16 cellular contexts compared by ENCODE assay signal in the genomic region with DNA sequence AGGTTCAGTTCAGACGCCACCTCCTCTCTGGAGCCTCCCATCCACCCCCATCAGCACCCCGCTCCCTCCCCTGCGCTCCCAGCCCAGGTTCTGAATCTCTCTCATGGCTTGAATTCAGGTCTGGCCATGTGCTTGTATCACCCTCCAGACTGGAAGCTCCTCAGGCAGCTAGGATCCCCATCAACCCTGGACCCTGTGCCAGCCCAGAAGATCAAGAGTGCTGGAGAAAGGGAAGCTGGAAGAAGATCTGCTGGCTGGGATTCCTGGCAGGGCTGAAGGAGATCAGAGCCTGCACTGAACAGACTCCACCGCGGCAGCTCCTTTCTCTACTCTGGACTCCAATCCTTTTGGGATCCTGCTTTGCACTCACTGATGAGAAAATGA. TPM values are rescaled to one million over a fixed set of nuclear protein-coding genes. Genes with fewer than 3 reads are reported as not detected.
DNase-seq lines count a peak whose midpoint lies in the region; ATAC-seq and TF ChIP-seq lines count a peak whose summit lies in the region.
"Had no signal": no experiment of that assay in that cellular context is flagged by ENCODE, and none has a peak within 500 bp of the region (broad histone marks: within the 10 kb centered on the region; RNA-seq: fewer than 3 reads in every experiment).

No MANE protein-coding gene starts in this region.

- peaks cover 0 to 4% of the 10 kb centered on the region in 2 donors for H3K36me3 Mint-ChIP-seq in stimulated activated naive B cell treated with anti-CD40 and anti-IgM and Interleukin-4, amounts not matched to agents 10 μg/mL and 1 μg/mL and 100 μg/mL, for 72 hours
- H3K36me3 Mint-ChIP-seq: activated CD8-positive, alpha-beta memory T cell treated with anti-CD3 and anti-CD28 coated beads, Interleukin-2, amount 10 ng/mL, durations not matched to agents 7 days and 5 days had no signal

- BruUV-seq in OCI-LY7 (replicated peaks; lab: Mats Ljungman, UMichigan) = no TSS peak

- CTCF ChIA-PET in OCI-LY7 (lab: Charles Lee; ENCODE audit: unreplicated experiment) = no interaction called here

- TF ChIP-seq POLR2A in sigmoid colon (IDR thresholded peaks at IDR 0.05) = no peak

- no peaks in the 10 kb centered on the region for H4K20me1 ChIP-seq in OCI-LY7 (ENCODE audit: insufficient read depth, low read length)

- POLR2A ChIA-PET in OCI-LY7 (lab: Charles Lee) = no interaction called here

- no peak overlapping the region for H3K27ac Mint-ChIP-seq in stimulated activated naive B cell treated with anti-CD40 and anti-IgM and Interleukin-4, amounts not matched to agents 10 μg/mL and 1 μg/mL and 100 μg/mL, for 72 hours
- H3K27ac Mint-ChIP-seq: activated CD4-positive, alpha-beta T cell treated with anti-CD3 and anti-CD28 coated beads for 36 hours; activated CD8-positive, alpha-beta memory T cell treated with anti-CD3 and anti-CD28 coated beads, Interleukin-2, amount 10 ng/mL, durations not matched to agents 7 days and 5 days; HFFc6 had no signal

- peaks cover 2 to 5% of the 10 kb centered on the region in 2 donors for H3K9me3 Mint-ChIP-seq in stimulated activated naive B cell treated with anti-CD40 and anti-IgM and Interleukin-4, amounts not matched to agents 10 μg/mL and 1 μg/mL and 100 μg/mL, for 72 hours

- H3K4me3 Mint-ChIP-seq in stimulated activated naive B cell treated with anti-CD40 and anti-IgM and Interleukin-4, amounts not matched to agents 10 μg/mL and 1 μg/mL and 100 μg/mL, for 72 hours = no peak overlapping the region
- H3K4me3 Mint-ChIP-seq: activated CD4-positive, alpha-beta T cell treated with anti-CD3 and anti-CD28 coated beads for 36 hours; activated CD8-positive, alpha-beta memory T cell treated with anti-CD3 and anti-CD28 coated beads, Interleukin-2, amount 10 ng/mL, durations not matched to agents 7 days and 5 days; HFFc6 had no signal

- no peaks in the 10 kb centered on the region for H3K79me2 ChIP-seq in OCI-LY7 (ENCODE audit: insufficient read depth, low read depth, low read length)

- peaks cover 0 to 15% of the 10 kb centered on the region in 2 donors for H3K27me3 Mint-ChIP-seq in stimulated activated naive B cell treated with anti-CD40 and anti-IgM and Interleukin-4, amounts not matched to agents 10 μg/mL and 1 μg/mL and 100 μg/mL, for 72 hours

- no peak for TF ChIP-seq EP300 in sigmoid colon (IDR thresholded peaks at IDR 0.05)

- no peaks in the 10 kb centered on the region for H3K9me2 ChIP-seq in OCI-LY7 (ENCODE audit: insufficient read depth, low read length)

- intact Hi-C loops in sigmoid colon (cut with DNase I) (loop anchor here (1.0 to 5.0 kb wide), 2 partner anchors 30 to 223 kb away; no protein-coding TSS in a partner anchor), OCI-LY7 (cut with micrococcal nuclease; ENCODE audit: unreplicated experiment) (loop anchor here (1.0 kb wide), 2 partner anchors 30 to 225 kb away; no protein-coding TSS in a partner anchor)

- 79 to 87% methylated on average over 5 of the region's 5 CpGs for WGBS in sigmoid colon, 2 donors

- no peak overlapping the region for H2AFZ ChIP-seq in OCI-LY7 (ENCODE audit: low read length)

- ATAC-seq in RWPE2 (ENCODE audit: low read depth) = no peak
- no peak for ATAC-seq in stimulated activated naive B cell treated with anti-CD40 and anti-IgM and Interleukin-4, amounts not matched to agents 10 μg/mL and 1 μg/mL and 100 μg/mL, for 72 hours (replicated peaks)
- ATAC-seq: activated CD4-positive, alpha-beta T cell treated with anti-CD3 and anti-CD28 coated beads for 36 hours; stimulated activated naive CD8-positive, alpha-beta T cell treated with anti-CD3 and anti-CD28 coated beads, Interleukin-15, Interleukin-2, amounts not matched to agents 100 U/mL and 50 U/mL, for 24 hours had no signal

- no peak overlapping the region for H3K4me2 ChIP-seq in OCI-LY7 (ENCODE audit: low read length)

- TF ChIP-seq CTCF in GM10266 (IDR thresholded peaks at IDR 0.05; ENCODE audit: control insufficient read depth, insufficient read depth, low read depth, missing control alignments) (no peak), RWPE2 (IDR thresholded peaks at IDR 0.05; ENCODE audit: poor library complexity, severe bottlenecking) (no peak), sigmoid colon (IDR thresholded peaks at IDR 0.05) (no peak), OCI-LY7 (conservative IDR thresholded peaks at IDR 0.05; ENCODE audit: low read length) (no peak)

- H3K4me1 ChIP-seq in RWPE2 (ENCODE audit: insufficient read depth, poor library complexity, severe bottlenecking) = peaks cover 16% of the 10 kb centered on the region
- peaks cover 0 to 13% (median 8%) of the 10 kb centered on the region in 4 donors for H3K4me1 ChIP-seq in sigmoid colon
- no peaks in the 10 kb centered on the region for H3K4me1 ChIP-seq in OCI-LY7 (ENCODE audit: insufficient read depth, low read length, poor library complexity, severe bottlenecking)

- H3K9me3 ChIP-seq in RWPE2 (ENCODE audit: severe bottlenecking) (peaks cover 3% of the 10 kb centered on the region), sigmoid colon (no peaks in the 10 kb centered on the region), OCI-LY7 (ENCODE audit: low read length) (no peaks in the 10 kb centered on the region)
- H3K9me3 ChIP-seq: adrenal gland had no signal

- H3K4me1 Mint-ChIP-seq in stimulated activated naive B cell treated with anti-CD40 and anti-IgM and Interleukin-4, amounts not matched to agents 10 μg/mL and 1 μg/mL and 100 μg/mL, for 72 hours = no peaks in the 10 kb centered on the region
- H3K4me1 Mint-ChIP-seq: activated CD4-positive, alpha-beta T cell treated with anti-CD3 and anti-CD28 coated beads for 36 hours; activated CD8-positive, alpha-beta memory T cell treated with anti-CD3 and anti-CD28 coated beads, Interleukin-2, amount 10 ng/mL, durations not matched to agents 7 days and 5 days had no signal

- H3K4me3 ChIP-seq in RWPE2 (ENCODE audit: severe bottlenecking) (no peak overlapping the region), sigmoid colon (no peak overlapping the region), OCI-LY7 (ENCODE audit: low read depth, low read length, poor library complexity, severe bottlenecking) (no peak overlapping the region)
- H3K4me3 ChIP-seq: adrenal gland, mucosa of descending colon had no signal

- H3K27me3 ChIP-seq in RWPE2 (ENCODE audit: insufficient read depth, poor library complexity, severe bottlenecking) = no peaks in the 10 kb centered on the region
- H3K27me3 ChIP-seq in sigmoid colon = peaks cover 0 to 5% (median 0%) of the 10 kb centered on the region in 3 donors
- H3K27me3 ChIP-seq: adrenal gland had no signal

- H3K27ac ChIP-seq in RWPE2 (ENCODE audit: poor library complexity, severe bottlenecking) (peak overlapping the region; percentile 93), sigmoid colon (peak overlapping the region in 3 of 4 donors; percentile 51 to 62 (median 53)), OCI-LY7 (ENCODE audit: low read depth, low read length, poor library complexity, severe bottlenecking) (no peak overlapping the region)
- H3K27ac ChIP-seq: adrenal gland had no signal

- DNase-seq in GM10266 (ENCODE audit: extremely low spot score) (peak; percentile 4), RWPE2 (ENCODE audit: low spot score) (no peak), iPS-NIHi7 (ENCODE audit: extremely low spot score) (peak; percentile 8), sigmoid colon (no peak), NCI-H2227 (lab: John Stamatoyannopoulos, UW; ENCODE audit: unreplicated experiment) (no peak), OCI-LY7 (ENCODE audit: low spot score) (no peak), NCI-H345 treated with DMSO at 0.1 percent for 48 hours (lab: John Stamatoyannopoulos, UW; ENCODE audit: unreplicated experiment) (no peak)
- no peak for DNase-seq in stimulated activated naive B cell treated with anti-CD40 and anti-IgM and Interleukin-4, amounts not matched to agents 10 μg/mL and 1 μg/mL and 100 μg/mL, for 72 hours
- DNase-seq: left cardiac atrium had no signal

- H3K36me3 ChIP-seq in RWPE2 (ENCODE audit: low read depth) (no peaks in the 10 kb centered on the region), sigmoid colon (no peaks in the 10 kb centered on the region), OCI-LY7 (ENCODE audit: insufficient read depth, low read length) (no peaks in the 10 kb centered on the region)
- H3K36me3 ChIP-seq: adrenal gland had no signal

RNA-seq across cellular contexts. Expression of a gene that starts 11.7 kb away (rescaled TPM):
- total RNA-seq in sigmoid colon = 100 to 1,000 TPM in 3 of 4 donors, 10 to 100 TPM in 1; 62.9 to 238 (median 132) TPM
- polyA plus RNA-seq in sigmoid colon = 10 to 100 TPM; 21.0 to 87.9 (median 40.9) TPM
- total RNA-seq in OCI-LY7 (2014; rRNA removed; shearing (Covaris generic)) = not detected in 2 replicates
- total RNA-seq in OCI-LY7 (2022) = 0.17 TPM in 1 of 2 replicates, not detected in the other
- total RNA-seq: activated CD4-positive, alpha-beta T cell treated with anti-CD3 and anti-CD28 coated beads for 36 hours; activated CD8-positive, alpha-beta memory T cell treated with anti-CD3 and anti-CD28 coated beads, Interleukin-2, amount 10 ng/mL, durations not matched to agents 7 days and 5 days had no signal

RNA-seq across cellular contexts. Expression of a gene that starts 52.9 kb away (rescaled TPM):
- total RNA-seq in sigmoid colon (not detected), OCI-LY7 (2022) (not detected in 2 replicates)
- polyA plus RNA-seq in sigmoid colon = under 1 TPM in 1 of 3 donors, not detected in 2; 0.03 TPM
- total RNA-seq in OCI-LY7 (2014; rRNA removed; shearing (Covaris generic)) = not detected in 2 replicates
- total RNA-seq: activated CD4-positive, alpha-beta T cell treated with anti-CD3 and anti-CD28 coated beads for 36 hours; activated CD8-positive, alpha-beta memory T cell treated with anti-CD3 and anti-CD28 coated beads, Interleukin-2, amount 10 ng/mL, durations not matched to agents 7 days and 5 days; HFFc6; mucosa of descending colon; RPMI7951 had no signal

Comparison
In these comparisons a context has a peak if more than half of its experiments do, and no peak if none do; other contexts are left out.
1. DNase-seq: peak in GM10266 (single experiment) and iPS-NIHi7 (single experiment); none in RWPE2 (single experiment), sigmoid colon (single experiment), NCI-H2227 (single experiment), stimulated activated naive B cell treated with anti-CD40 and anti-IgM and Interleukin-4, amounts not matched to agents 10 μg/mL and 1 μg/mL and 100 μg/mL, for 72 hours (single experiment), OCI-LY7 (single experiment) and NCI-H345 treated with DMSO at 0.1 percent for 48 hours (single experiment).
2. RNA of a gene that starts 11.7 kb away (total RNA-seq): 62.9 to 238 TPM in sigmoid colon; 0.17 TPM in OCI-LY7; every median in the first group is over 10 times any median in the second.